ENCODE assay signal across 7 cellular contexts in the genomic region with DNA sequence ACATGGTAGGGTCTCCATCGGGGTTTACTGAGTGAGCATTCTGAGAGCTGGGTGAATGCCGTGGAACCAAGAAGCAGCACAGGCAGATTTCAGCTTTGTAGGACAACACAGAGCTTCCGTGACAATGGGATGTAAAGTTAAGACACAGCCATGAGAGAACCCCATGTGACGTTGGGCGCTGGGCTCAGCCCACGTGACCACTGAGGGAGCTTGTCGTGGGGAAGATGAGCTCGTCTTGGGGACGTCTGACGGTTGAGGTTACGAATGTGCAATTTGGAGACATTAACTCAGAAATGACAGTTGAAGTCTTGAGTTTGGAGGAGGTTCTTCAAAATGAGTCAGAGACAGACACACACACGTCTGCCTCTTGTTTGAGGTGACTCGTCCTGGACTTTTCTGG. TPM values are rescaled to one million over a fixed set of nuclear protein-coding genes. Genes with fewer than 3 reads are reported as not detected.
DNase-seq lines count a peak whose midpoint lies in the region; ATAC-seq and TF ChIP-seq lines count a peak whose summit lies in the region.
"Not testable (repeated sequence)": the region's sequence is repeated elsewhere in the genome, so short reads cannot be mapped to it uniquely, and the experiment has no call there.

No MANE protein-coding gene starts in this region.

- peak; percentile 86 for ATAC-seq in activated CD8-positive, alpha-beta T cell treated with anti-CD3 and anti-CD28 coated beads for 36 hours
- peak; percentile 94 to 98 for ATAC-seq in activated T-cell treated with anti-CD3 and anti-CD28 coated beads, Interleukin-2, amount 50 U/mL, for 72 hours (replicated peaks in 1 of 2)
- peak; percentile 52 for ATAC-seq in activated naive CD8-positive, alpha-beta T cell treated with anti-CD3 and anti-CD28 coated beads, Interleukin-2, amount 10 ng/mL, durations not matched to agents 7 days and 5 days (ENCODE audit: low read depth)
- ATAC-seq in sciatic nerve = peak; percentile 8

- H3K27ac Mint-ChIP-seq in T-helper 2 cell treated with Interferon-gamma antibody and Interleukin-4, amounts not matched to agents 5 μg/mL and 100 μg/mL, for 36 hours = peak overlapping the region; percentile 77
- peak overlapping the region; percentile 64 for H3K27ac Mint-ChIP-seq in activated CD8-positive, alpha-beta T cell treated with anti-CD3 and anti-CD28 coated beads for 36 hours
- peak overlapping the region; percentile 63 for H3K27ac Mint-ChIP-seq in activated T-cell treated with anti-CD3 and anti-CD28 coated beads, Interleukin-2, amount 50 U/mL, for 72 hours
- H3K27ac Mint-ChIP-seq in activated naive CD8-positive, alpha-beta T cell treated with anti-CD3 and anti-CD28 coated beads, Interleukin-2, amount 10 ng/mL, durations not matched to agents 7 days and 5 days = not testable (repeated sequence)

- peaks cover 28% of the 10 kb centered on the region for H3K36me3 Mint-ChIP-seq in T-helper 2 cell treated with Interferon-gamma antibody and Interleukin-4, amounts not matched to agents 5 μg/mL and 100 μg/mL, for 36 hours (ENCODE audit: low read depth)
- peaks cover 24% of the 10 kb centered on the region for H3K36me3 Mint-ChIP-seq in activated CD8-positive, alpha-beta T cell treated with anti-CD3 and anti-CD28 coated beads for 36 hours (ENCODE audit: low read depth)
- peaks cover 0 to 11% of the 10 kb centered on the region in 2 donors for H3K36me3 Mint-ChIP-seq in activated T-cell treated with anti-CD3 and anti-CD28 coated beads, Interleukin-2, amount 50 U/mL, for 72 hours (ENCODE audit: insufficient read depth in 2 of 2)
- H3K36me3 Mint-ChIP-seq in activated naive CD8-positive, alpha-beta T cell treated with anti-CD3 and anti-CD28 coated beads, Interleukin-2, amount 10 ng/mL, durations not matched to agents 7 days and 5 days = not testable (repeated sequence)

- not testable (repeated sequence) for TF ChIP-seq CTCF in activated CD8-positive, alpha-beta T cell treated with anti-CD3 and anti-CD28 coated beads for 36 hours (IDR thresholded peaks at IDR 0.05)

- not testable (repeated sequence) for H3K4me3 Mint-ChIP-seq in T-helper 2 cell treated with Interferon-gamma antibody and Interleukin-4, amounts not matched to agents 5 μg/mL and 100 μg/mL, for 36 hours; activated CD8-positive, alpha-beta T cell treated with anti-CD3 and anti-CD28 coated beads for 36 hours; activated naive CD8-positive, alpha-beta T cell treated with anti-CD3 and anti-CD28 coated beads, Interleukin-2, amount 10 ng/mL, durations not matched to agents 7 days and 5 days
- H3K4me3 Mint-ChIP-seq in activated T-cell treated with anti-CD3 and anti-CD28 coated beads, Interleukin-2, amount 50 U/mL, for 72 hours = peak overlapping the region in 1 of 2 donors; percentile 1

- POLR2A ChIA-PET in activated CD8-positive, alpha-beta T cell treated with anti-CD3 and anti-CD28 coated beads for 36 hours (lab: Charles Lee); activated naive CD8-positive, alpha-beta T cell treated with anti-CD3 and anti-CD28 coated beads, Interleukin-2, amount 10 ng/mL, durations not matched to agents 7 days and 5 days (lab: Charles Lee): not testable (repeated sequence)

- H3K9me3 Mint-ChIP-seq in T-helper 2 cell treated with Interferon-gamma antibody and Interleukin-4, amounts not matched to agents 5 μg/mL and 100 μg/mL, for 36 hours; activated CD8-positive, alpha-beta T cell treated with anti-CD3 and anti-CD28 coated beads for 36 hours; activated T-cell treated with anti-CD3 and anti-CD28 coated beads, Interleukin-2, amount 50 U/mL, for 72 hours; activated naive CD8-positive, alpha-beta T cell treated with anti-CD3 and anti-CD28 coated beads, Interleukin-2, amount 10 ng/mL, durations not matched to agents 7 days and 5 days: not testable (repeated sequence)

- CTCF ChIA-PET in activated CD8-positive, alpha-beta T cell treated with anti-CD3 and anti-CD28 coated beads for 36 hours (lab: Charles Lee) = not testable (repeated sequence)

- intact Hi-C loops in activated CD8-positive, alpha-beta T cell treated with anti-CD3 and anti-CD28 coated beads for 36 hours (cut with micrococcal nuclease); head of caudate nucleus (cut with DNase I); sciatic nerve (cut with DNase I): not testable (repeated sequence)

- H3K4me1 Mint-ChIP-seq in T-helper 2 cell treated with Interferon-gamma antibody and Interleukin-4, amounts not matched to agents 5 μg/mL and 100 μg/mL, for 36 hours (ENCODE audit: low read depth); activated CD8-positive, alpha-beta T cell treated with anti-CD3 and anti-CD28 coated beads for 36 hours (ENCODE audit: low read depth); activated T-cell treated with anti-CD3 and anti-CD28 coated beads, Interleukin-2, amount 50 U/mL, for 72 hours (ENCODE audit: low read depth); activated naive CD8-positive, alpha-beta T cell treated with anti-CD3 and anti-CD28 coated beads, Interleukin-2, amount 10 ng/mL, durations not matched to agents 7 days and 5 days: not testable (repeated sequence)

- peak; percentile 82 for DNase-seq in T-helper 2 cell treated with Interferon-gamma antibody and Interleukin-4, amounts not matched to agents 5 μg/mL and 100 μg/mL, for 36 hours (ENCODE audit: low spot score)
- peak; percentile 58 for DNase-seq in activated CD8-positive, alpha-beta T cell treated with anti-CD3 and anti-CD28 coated beads for 36 hours
- peak; percentile 74 to 81 for DNase-seq in activated T-cell treated with anti-CD3 and anti-CD28 coated beads, Interleukin-2, amount 50 U/mL, for 72 hours
- not testable (repeated sequence) for DNase-seq in activated naive CD8-positive, alpha-beta T cell treated with anti-CD3 and anti-CD28 coated beads, Interleukin-2, amount 10 ng/mL, durations not matched to agents 7 days and 5 days; sciatic nerve (ENCODE audit: low spot score)
- peak; percentile 17 to 91 (median 74) for DNase-seq in head of caudate nucleus
- peak; percentile 75 for DNase-seq in stimulated activated CD8-positive, alpha-beta memory T cell treated with anti-CD3 and anti-CD28 coated beads, Interleukin-4, amount 100 ng/mL, for 48 hours

- not testable (repeated sequence) for H3K27me3 Mint-ChIP-seq in T-helper 2 cell treated with Interferon-gamma antibody and Interleukin-4, amounts not matched to agents 5 μg/mL and 100 μg/mL, for 36 hours (ENCODE audit: low read depth); activated CD8-positive, alpha-beta T cell treated with anti-CD3 and anti-CD28 coated beads for 36 hours; activated T-cell treated with anti-CD3 and anti-CD28 coated beads, Interleukin-2, amount 50 U/mL, for 72 hours (ENCODE audit: low read depth); activated naive CD8-positive, alpha-beta T cell treated with anti-CD3 and anti-CD28 coated beads, Interleukin-2, amount 10 ng/mL, durations not matched to agents 7 days and 5 days

RNA-seq across cellular contexts. Expression of gene MUC20, which starts 51.5 kb away (rescaled TPM):
- total RNA-seq in activated CD8-positive, alpha-beta T cell treated with anti-CD3 and anti-CD28 coated beads for 36 hours = under 1 TPM; 0.20 to 0.65 TPM
- total RNA-seq in activated T-cell treated with anti-CD3 and anti-CD28 coated beads, Interleukin-2, amount 50 U/mL, for 72 hours = 1 to 10 TPM; 3.4 to 7.8 TPM
- total RNA-seq in activated naive CD8-positive, alpha-beta T cell treated with anti-CD3 and anti-CD28 coated beads, Interleukin-2, amount 10 ng/mL, durations not matched to agents 7 days and 5 days = 1 to 10 TPM; 3.0 to 3.1 TPM
- total RNA-seq in sciatic nerve = 28.7 TPM

Comparison
In these comparisons a context has a peak if more than half of its experiments do, and no peak if none do; other contexts are left out.
1. ATAC-seq: peak in every context shown above with its lines; median percentile 96 in activated T-cell treated with anti-CD3 and anti-CD28 coated beads, Interleukin-2, amount 50 U/mL, for 72 hours; 86 in activated CD8-positive, alpha-beta T cell treated with anti-CD3 and anti-CD28 coated beads for 36 hours; 52 in activated naive CD8-positive, alpha-beta T cell treated with anti-CD3 and anti-CD28 coated beads, Interleukin-2, amount 10 ng/mL, durations not matched to agents 7 days and 5 days; 8 in sciatic nerve.